8 cellular contexts compared by ENCODE assay signal in the genomic region with DNA sequence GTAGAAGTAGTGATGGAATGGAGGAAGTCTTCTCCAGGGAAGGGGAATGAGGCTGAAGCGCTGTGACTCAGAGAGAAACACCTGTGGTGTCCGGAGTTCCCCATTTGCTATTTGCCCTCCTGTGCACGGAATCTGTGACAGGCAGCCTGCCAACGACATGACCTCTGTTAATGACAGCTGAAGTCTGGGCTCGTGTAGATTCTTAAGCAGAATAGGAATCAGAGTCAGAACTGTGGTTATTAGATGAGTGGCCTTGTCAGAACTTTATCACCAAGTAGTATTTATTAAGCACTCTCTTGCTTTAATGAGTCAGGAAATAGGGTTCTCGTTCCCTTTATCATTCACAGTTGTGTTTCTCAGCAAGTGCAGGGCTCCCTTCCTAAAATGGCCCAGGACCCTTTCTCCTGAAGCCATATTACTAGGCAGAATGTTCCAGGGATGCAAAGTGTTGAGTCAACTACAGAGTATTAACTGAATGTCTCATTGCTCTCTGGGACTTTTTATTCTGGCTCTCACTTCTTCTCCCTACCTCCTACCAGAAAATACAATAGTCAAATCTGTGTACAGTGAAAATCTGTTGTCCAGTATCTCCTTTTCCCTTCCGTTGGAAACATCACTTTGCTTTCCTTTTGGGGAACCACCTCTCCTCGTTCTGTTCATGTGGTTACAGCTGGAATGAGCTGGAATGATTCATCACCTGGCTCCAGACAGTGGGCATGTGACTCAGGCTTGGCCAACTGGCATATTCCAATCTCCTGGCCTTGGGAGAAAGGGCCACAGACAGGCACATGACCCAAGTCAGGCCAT.
DNase-seq lines count a peak whose midpoint lies in the region; ATAC-seq, FAIRE-seq and TF ChIP-seq lines count a peak whose summit lies in the region.

No MANE protein-coding gene starts in this region.

- H3K4me2 ChIP-seq in A549 (peak overlapping the region; percentile 44), fibroblast of lung (ENCODE audit: extremely low read depth, insufficient read depth, low read length) (no peak overlapping the region)

- peak overlapping the region; percentile 57 to 76 for H3K27ac ChIP-seq in A549
- H3K27ac ChIP-seq in fibroblast of lung (ENCODE audit: insufficient read depth, low read length) = no peak overlapping the region

- peaks cover 26% of the 10 kb centered on the region for H3K4me1 ChIP-seq in A549
- H3K4me1 ChIP-seq in fibroblast of lung (ENCODE audit: control insufficient read depth, extremely low read depth, insufficient read depth, low read length) = peaks cover 3% of the 10 kb centered on the region

- no peak overlapping the region for H3K9ac ChIP-seq in fibroblast of lung (ENCODE audit: insufficient read depth, low read length)

- ATAC-seq in A549 (peak; percentile 91 to 96), GM19023 (IDR thresholded peaks at IDR 0.05; ENCODE audit: unreplicated experiment) (peak; percentile 89), HG03066 (IDR thresholded peaks at IDR 0.05; ENCODE audit: low read depth, unreplicated experiment) (peak; percentile 87)

- H3K9me3 ChIP-seq in A549 (peaks cover 18% of the 10 kb centered on the region), fibroblast of lung (ENCODE audit: control insufficient read depth, insufficient read depth, low read depth, low read length) (no peaks in the 10 kb centered on the region)

- TF ChIP-seq RAD21 in A549 (conservative IDR thresholded peaks at IDR 0.05 in 1 of 2, IDR thresholded peaks at IDR 0.05 in 1 of 2) = no peak

- no peaks in the 10 kb centered on the region for H4K20me1 ChIP-seq in fibroblast of lung (ENCODE audit: control insufficient read depth, extremely low read depth, insufficient read depth, low read length)

- H3K36me3 ChIP-seq in fibroblast of lung (ENCODE audit: control insufficient read depth, insufficient read depth, low read length) = no peaks in the 10 kb centered on the region

- no peak for FAIRE-seq in A549 (lab: Jason Lieb, UNC)

- H3K27me3 ChIP-seq in fibroblast of lung (ENCODE audit: control insufficient read depth, insufficient read depth, low read length) = no peaks in the 10 kb centered on the region

- peak; percentile 49 to 73 for DNase-seq in A549 (ENCODE audit: low read depth in 1 of 2, low spot score in 1 of 2)
- peak; percentile 31 to 36 for DNase-seq in SW 1271 (lab: John Stamatoyannopoulos, UW)
- DNase-seq in fibroblast of lung (ENCODE audit: low read depth in 2 of 2) = peak; percentile 78 to 94
- DNase-seq in stimulated activated CD4-positive, alpha-beta T cell treated with anti-CD3 and anti-CD28 coated beads, Interleukin-12 subunit alpha, Interleukin-12 subunit beta, amount 100 ng/mL, for 48 hours (ENCODE audit: low read depth in 2 of 3, low spot score in 1 of 3) = peak; percentile 40 to 56 (median 44)
- DNase-seq in effector CD4-positive, alpha-beta T cell = no peak
- no peak for DNase-seq in DMS79 treated with DMSO at 0.1 percent for 48 hours (lab: John Stamatoyannopoulos, UW)

- no peak for TF ChIP-seq EP300 in A549 (IDR thresholded peaks at IDR 0.05)

- peak overlapping the region; percentile 49 for H2AFZ ChIP-seq in fibroblast of lung (ENCODE audit: low read length)

- TF ChIP-seq CTCF in A549 (IDR thresholded peaks at IDR 0.05) = no peak
- no peak for TF ChIP-seq CTCF in fibroblast of lung (conservative IDR thresholded peaks at IDR 0.05 in 1 of 2, IDR thresholded peaks at IDR 0.05 in 1 of 2; ENCODE audit: low read depth in 1 of 2, low read length in 2 of 2)

- H3K4me3 ChIP-seq in A549 (no peak overlapping the region), fibroblast of lung (replicated peaks in 1 of 4; ENCODE audit: control extremely low read depth in 1 of 4, insufficient read depth in 1 of 4, low read depth in 3 of 4, low read length in 4 of 4) (no peak overlapping the region)

- no peak for TF ChIP-seq POLR2A in A549 (IDR thresholded peaks at IDR 0.05; ENCODE audit: low read length)

- no peaks in the 10 kb centered on the region for H3K79me2 ChIP-seq in fibroblast of lung (ENCODE audit: control insufficient read depth, insufficient read depth, low read length)

- 16% methylated on average over 8 of the region's 8 CpGs for WGBS in A549 (ENCODE audit: missing lambda C conversion rate)

- CTCF ChIA-PET in A549 (lab: Yijun Ruan, JAX) = interaction anchor here (1.4 to 2.8 kb wide), 4 partner anchors 9 to 890 kb away, joined by 3 to 8 read pairs (median 7); a partner anchor contains a TSS

- POLR2A ChIA-PET in A549 (lab: Yijun Ruan, JAX) = interaction anchor here (1.0 kb wide), 1 partner anchor 231 kb away, joined by 4 read pairs; no protein-coding TSS in a partner anchor

TF ChIP-seq in A549, 52 proteins besides CTCF, POLR2A, EP300 and RAD21 (continues in another document):
- no peak for TF ChIP-seq MYC (IDR thresholded peaks at IDR 0.05; ENCODE audit: borderline replicate concordance, low read length)
- TF ChIP-seq, protein P1, sequence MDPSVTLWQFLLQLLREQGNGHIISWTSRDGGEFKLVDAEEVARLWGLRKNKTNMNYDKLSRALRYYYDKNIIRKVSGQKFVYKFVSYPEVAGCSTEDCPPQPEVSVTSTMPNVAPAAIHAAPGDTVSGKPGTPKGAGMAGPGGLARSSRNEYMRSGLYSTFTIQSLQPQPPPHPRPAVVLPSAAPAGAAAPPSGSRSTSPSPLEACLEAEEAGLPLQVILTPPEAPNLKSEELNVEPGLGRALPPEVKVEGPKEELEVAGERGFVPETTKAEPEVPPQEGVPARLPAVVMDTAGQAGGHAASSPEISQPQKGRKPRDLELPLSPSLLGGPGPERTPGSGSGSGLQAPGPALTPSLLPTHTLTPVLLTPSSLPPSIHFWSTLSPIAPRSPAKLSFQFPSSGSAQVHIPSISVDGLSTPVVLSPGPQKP (IDR thresholded peaks at IDR 0.05; ENCODE audit: low read depth, low read length) = no peak
- TF ChIP-seq ZFP36 (IDR thresholded peaks at IDR 0.05; ENCODE audit: borderline replicate concordance, partially characterized antibody) = no peak
- TF ChIP-seq ZSCAN20 (CRISPR knock-in tag; IDR thresholded peaks at IDR 0.05) = no peak
- TF ChIP-seq JUNB (IDR thresholded peaks at IDR 0.05) = 0 out of 2 replicates have a peak, but pooled peaks have one; percentile 23
- TF ChIP-seq, protein P2, sequence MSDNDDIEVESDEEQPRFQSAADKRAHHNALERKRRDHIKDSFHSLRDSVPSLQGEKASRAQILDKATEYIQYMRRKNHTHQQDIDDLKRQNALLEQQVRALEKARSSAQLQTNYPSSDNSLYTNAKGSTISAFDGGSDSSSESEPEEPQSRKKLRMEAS (IDR thresholded peaks at IDR 0.05) = peak; percentile 82
- TF ChIP-seq ESRRA (IDR thresholded peaks at IDR 0.05; ENCODE audit: borderline replicate concordance, low read length) = no peak
- no peak for TF ChIP-seq CHD2 (IDR thresholded peaks at IDR 0.05; ENCODE audit: low read length, partially characterized antibody)
- no peak for TF ChIP-seq KDM5A (IDR thresholded peaks at IDR 0.05)
- TF ChIP-seq HEYL (CRISPR knock-in tag; IDR thresholded peaks at IDR 0.05) = no peak
- no peak for TF ChIP-seq JUN (IDR thresholded peaks at IDR 0.05)
- no peak for TF ChIP-seq HOXB5 (CRISPR knock-in tag; IDR thresholded peaks at IDR 0.05)
- no peak for TF ChIP-seq RFX5 (IDR thresholded peaks at IDR 0.05)
- TF ChIP-seq, protein P3, sequence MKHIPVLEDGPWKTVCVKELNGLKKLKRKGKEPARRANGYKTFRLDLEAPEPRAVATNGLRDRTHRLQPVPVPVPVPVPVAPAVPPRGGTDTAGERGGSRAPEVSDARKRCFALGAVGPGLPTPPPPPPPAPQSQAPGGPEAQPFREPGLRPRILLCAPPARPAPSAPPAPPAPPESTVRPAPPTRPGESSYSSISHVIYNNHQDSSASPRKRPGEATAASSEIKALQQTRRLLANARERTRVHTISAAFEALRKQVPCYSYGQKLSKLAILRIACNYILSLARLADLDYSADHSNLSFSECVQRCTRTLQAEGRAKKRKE (CRISPR knock-in tag; IDR thresholded peaks at IDR 0.05; ENCODE audit: low read depth) = no peak
- no peak for TF ChIP-seq NFE2L2 (conservative IDR thresholded peaks at IDR 0.05; ENCODE audit: low read length)
- no peak for TF ChIP-seq NR3C1 (IDR thresholded peaks at IDR 0.05)
- TF ChIP-seq, protein P4, sequence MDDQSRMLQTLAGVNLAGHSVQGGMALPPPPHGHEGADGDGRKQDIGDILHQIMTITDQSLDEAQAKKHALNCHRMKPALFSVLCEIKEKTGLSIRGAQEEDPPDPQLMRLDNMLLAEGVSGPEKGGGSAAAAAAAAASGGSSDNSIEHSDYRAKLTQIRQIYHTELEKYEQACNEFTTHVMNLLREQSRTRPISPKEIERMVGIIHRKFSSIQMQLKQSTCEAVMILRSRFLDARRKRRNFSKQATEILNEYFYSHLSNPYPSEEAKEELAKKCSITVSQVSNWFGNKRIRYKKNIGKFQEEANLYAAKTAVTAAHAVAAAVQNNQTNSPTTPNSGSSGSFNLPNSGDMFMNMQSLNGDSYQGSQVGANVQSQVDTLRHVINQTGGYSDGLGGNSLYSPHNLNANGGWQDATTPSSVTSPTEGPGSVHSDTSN (IDR thresholded peaks at IDR 0.05) = no peak
- TF ChIP-seq, protein P5, sequence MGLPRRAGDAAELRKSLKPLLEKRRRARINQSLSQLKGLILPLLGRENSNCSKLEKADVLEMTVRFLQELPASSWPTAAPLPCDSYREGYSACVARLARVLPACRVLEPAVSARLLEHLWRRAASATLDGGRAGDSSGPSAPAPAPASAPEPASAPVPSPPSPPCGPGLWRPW (IDR thresholded peaks at IDR 0.05) = no peak
- no peak for TF ChIP-seq MAFK (IDR thresholded peaks at IDR 0.05; ENCODE audit: partially characterized antibody)
- TF ChIP-seq, protein P6, sequence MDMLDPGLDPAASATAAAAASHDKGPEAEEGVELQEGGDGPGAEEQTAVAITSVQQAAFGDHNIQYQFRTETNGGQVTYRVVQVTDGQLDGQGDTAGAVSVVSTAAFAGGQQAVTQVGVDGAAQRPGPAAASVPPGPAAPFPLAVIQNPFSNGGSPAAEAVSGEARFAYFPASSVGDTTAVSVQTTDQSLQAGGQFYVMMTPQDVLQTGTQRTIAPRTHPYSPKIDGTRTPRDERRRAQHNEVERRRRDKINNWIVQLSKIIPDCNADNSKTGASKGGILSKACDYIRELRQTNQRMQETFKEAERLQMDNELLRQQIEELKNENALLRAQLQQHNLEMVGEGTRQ (IDR thresholded peaks at IDR 0.05) = peak; percentile 92
- no peak for TF ChIP-seq CBX8 (IDR thresholded peaks at IDR 0.05)
- no peak for TF ChIP-seq TFCP2L1 (CRISPR knock-in tag; IDR thresholded peaks at IDR 0.05)
- no peak for TF ChIP-seq BHLHE40 (IDR thresholded peaks at IDR 0.05; ENCODE audit: low read depth, low read length)
- no peak for TF ChIP-seq ZNF302 (CRISPR knock-in tag; IDR thresholded peaks at IDR 0.05)
- TF ChIP-seq HOXB13 (CRISPR knock-in tag; IDR thresholded peaks at IDR 0.05; ENCODE audit: low read depth) = no peak
- TF ChIP-seq CEBPB (IDR thresholded peaks at IDR 0.05) = no peak
- TF ChIP-seq FOSB (CRISPR knock-in tag; IDR thresholded peaks at IDR 0.05) = no peak
- TF ChIP-seq MAZ (IDR thresholded peaks at IDR 0.05; ENCODE audit: borderline replicate concordance, low read depth, low read length) = no peak
- no peak for TF ChIP-seq KDM1A (IDR thresholded peaks at IDR 0.05; ENCODE audit: low read depth)

Comparison
In these comparisons a context has a peak if more than half of its experiments do, and no peak if none do; other contexts are left out.
1. DNase-seq: peak in A549 (2 of 2), SW 1271 (2 of 2), fibroblast of lung (2 of 2) and stimulated activated CD4-positive, alpha-beta T cell treated with anti-CD3 and anti-CD28 coated beads, Interleukin-12 subunit alpha, Interleukin-12 subunit beta, amount 100 ng/mL, for 48 hours (3 of 3); none in effector CD4-positive, alpha-beta T cell (single experiment) and DMS79 treated with DMSO at 0.1 percent for 48 hours (single experiment).
2. Peak in every context shown above with its lines, with median percentiles within 50 percentile points of each other: ATAC-seq.